Comparison of ENCODE assay signal across 1 cellular context in genomic region chr15:89662893-89663673, GRCh38.
TF ChIP-seq lines count a peak whose summit lies in the region.

No MANE protein-coding gene starts in this region.

TF ChIP-seq in K562, 482 proteins besides CTCF, POLR2A, EP300 and RAD21:
- TF ChIP-seq BACH1 (tag; IDR thresholded peaks at IDR 0.05) (no peak), ETV1 (tag; conservative IDR thresholded peaks at IDR 0.05; ENCODE audit: low read depth) (peak; percentile 61; the same call in 1 of the 2 replicates), NFRKB (IDR thresholded peaks at IDR 0.05; ENCODE audit: low read depth) (no peak), HES1 (IDR thresholded peaks at IDR 0.05; ENCODE audit: low read depth) (no peak), ZNF696 (CRISPR knock-in tag; conservative IDR thresholded peaks at IDR 0.05) (no peak), MYBL2 (IDR thresholded peaks at IDR 0.05; ENCODE audit: low read depth) (no peak), MYBL2 (CRISPR knock-in tag; IDR thresholded peaks at IDR 0.05; ENCODE audit: borderline replicate concordance) (no peak), AFF1 (IDR thresholded peaks at IDR 0.05; ENCODE audit: low read depth in 1 of 2, partially characterized antibody in 2 of 2) (no peak), SNAPC5 (CRISPR knock-in tag; IDR thresholded peaks at IDR 0.05) (no peak), PHTF2 (CRISPR knock-in tag; IDR thresholded peaks at IDR 0.05) (no peak), RBM22 (IDR thresholded peaks at IDR 0.05; ENCODE audit: low read depth, low read length, poor library complexity, severe bottlenecking) (no peak), FOXM1 (IDR thresholded peaks at IDR 0.05; ENCODE audit: low read depth) (no peak), FOXM1 (CRISPR knock-in tag; IDR thresholded peaks at IDR 0.05; ENCODE audit: low read depth) (no peak), EWSR1 (IDR thresholded peaks at IDR 0.05; ENCODE audit: borderline replicate concordance, low read depth, partially characterized antibody) (no peak), GABPA (tag; conservative IDR thresholded peaks at IDR 0.05; ENCODE audit: low read depth) (0 out of 2 replicates have a peak, but pooled peaks have one; percentile 31), U2AF2 (optimal IDR thresholded peaks at IDR 0.05; ENCODE audit: low read depth, low read length) (no peak)
TF ChIP-seq in K562: peak in this region for 2.
